ENCODE assay signal across 19 cellular contexts in genomic region chr1:114111731-114112661, GRCh38. TPM values are rescaled to one million over a fixed set of nuclear protein-coding genes. Genes with fewer than 3 reads are reported as not detected.
DNase-seq lines count a peak whose midpoint lies in the region; ATAC-seq, FAIRE-seq and TF ChIP-seq lines count a peak whose summit lies in the region.
"Had no signal": no experiment of that assay in that cellular context is flagged by ENCODE, and none has a peak within 500 bp of the region (broad histone marks: within the 10 kb centered on the region; RNA-seq: fewer than 3 reads in every experiment).

No MANE protein-coding gene starts in this region.

- no peak overlapping the region for H4K8ac ChIP-seq in mesenchymal stem cell (ENCODE audit: low read length)

- no peaks in the 10 kb centered on the region for H3K36me3 Mint-ChIP-seq in naive thymus-derived CD8-positive, alpha-beta T cell
- H3K36me3 Mint-ChIP-seq: CD4-positive, alpha-beta memory T cell had no signal

- H3K4me3 Mint-ChIP-seq in naive thymus-derived CD8-positive, alpha-beta T cell, result no peak overlapping the region
- H3K4me3 Mint-ChIP-seq: CD4-positive, alpha-beta memory T cell had no signal

- no peak overlapping the region for H3K18ac ChIP-seq in mesenchymal stem cell (ENCODE audit: low read depth in 1 of 2, low read length in 2 of 2)

- CTCF ChIA-PET in A549 (lab: Yijun Ruan, JAX) (interaction anchor here (1.5 kb wide), 1 partner anchor 16 kb away, joined by 3 read pairs; no protein-coding TSS in a partner anchor), GM10248 (lab: Yijun Ruan, JAX) (no interaction called here)

- WGBS in A549 (ENCODE audit: missing lambda C conversion rate), result 45% methylated on average over 13 of the region's 24 CpGs
- 75% methylated on average over 24 of the region's 24 CpGs for WGBS in mesenchymal stem cell

- H3K9me3 Mint-ChIP-seq in naive thymus-derived CD8-positive, alpha-beta T cell, result no peaks in the 10 kb centered on the region
- H3K9me3 Mint-ChIP-seq: CD4-positive, alpha-beta memory T cell had no signal

- no peak overlapping the region for H3K4ac ChIP-seq in mesenchymal stem cell (ENCODE audit: low read depth in 1 of 2, low read length in 2 of 2)

- TF ChIP-seq CTCF in A549 (IDR thresholded peaks at IDR 0.05), result no peak
- TF ChIP-seq CTCF in GM10248 (IDR thresholded peaks at IDR 0.05; ENCODE audit: control extremely low read depth, extremely low read depth, low read depth, missing control alignments), result no peak

- H3K23ac ChIP-seq in mesenchymal stem cell (ENCODE audit: low read length in 2 of 2), result no peak overlapping the region

- peaks cover 0 to 1% (median 0%) of the 10 kb centered on the region in 5 donors for H3K27me3 Mint-ChIP-seq in naive thymus-derived CD8-positive, alpha-beta T cell

- no peak overlapping the region for H2BK15ac ChIP-seq in mesenchymal stem cell (ENCODE audit: low read depth, poor library complexity, severe bottlenecking)

- peaks cover 16 to 48% of the 10 kb centered on the region in 2 experiments for H3K27me3 ChIP-seq in mesenchymal stem cell (ENCODE audit: control insufficient read depth in 1 of 2, insufficient read depth in 1 of 2, low read length in 2 of 2)

- no peak overlapping the region for H2AFZ ChIP-seq in mesenchymal stem cell (ENCODE audit: low read depth, low read length)

- H3K4me1 ChIP-seq in A549 (peaks cover 21% of the 10 kb centered on the region), mesenchymal stem cell (ENCODE audit: control insufficient read depth, insufficient read depth, low read depth, low read length) (peaks cover 16% of the 10 kb centered on the region)

- H3K27ac Mint-ChIP-seq in naive thymus-derived CD8-positive, alpha-beta T cell, result no peak overlapping the region

- POLR2A ChIA-PET in A549 (lab: Yijun Ruan, JAX) (no interaction called here), GM10248 (lab: Yijun Ruan, JAX) (no interaction called here)
- POLR2A ChIA-PET in naive thymus-derived CD8-positive, alpha-beta T cell (lab: Charles Lee), result no interaction called here

- TF ChIP-seq RAD21 in A549 (conservative IDR thresholded peaks at IDR 0.05 in 1 of 2, IDR thresholded peaks at IDR 0.05 in 1 of 2), result no peak

- H3K4me1 Mint-ChIP-seq in naive thymus-derived CD8-positive, alpha-beta T cell, result peaks cover 6 to 16% (median 11%) of the 10 kb centered on the region in 4 donors

- no peak overlapping the region for H3K4me3 ChIP-seq in A549
- no peak overlapping the region for H3K4me3 ChIP-seq in mesenchymal stem cell (ENCODE audit: insufficient read depth in 1 of 2, low read depth in 1 of 2, low read length in 2 of 2)

- H3K4me2 ChIP-seq in A549 (peak overlapping the region; percentile 55), mesenchymal stem cell (ENCODE audit: low read length, poor library complexity, severe bottlenecking) (peak overlapping the region; percentile 19)

- peak; percentile 28 to 36; a peak in 4 of 6 replicates for ATAC-seq in A549
- no peak for ATAC-seq in GM18519 (IDR thresholded peaks at IDR 0.05; ENCODE audit: low FRiP score, unreplicated experiment)
- ATAC-seq in naive thymus-derived CD8-positive, alpha-beta T cell, result no peak
- no peak for ATAC-seq in GM18517 (IDR thresholded peaks at IDR 0.05; ENCODE audit: unreplicated experiment)
- ATAC-seq: Panc1, SK-N-SH treated with all-trans-retinoic acid at 6 μM for 48 hours had no signal

- H3K14ac ChIP-seq in mesenchymal stem cell (ENCODE audit: low read length in 2 of 2), result no peak overlapping the region

- H3K36me3 ChIP-seq in mesenchymal stem cell (ENCODE audit: control insufficient read depth in 1 of 2, insufficient read depth in 2 of 2, low read depth in 1 of 2, low read length in 2 of 2), result no peaks in the 10 kb centered on the region

- TF ChIP-seq EP300 in A549 (IDR thresholded peaks at IDR 0.05), result no peak

- H3K27ac ChIP-seq in A549, result peak overlapping the region; percentile 58 to 82; a peak in 5 of 6 replicates
- H3K27ac ChIP-seq in mesenchymal stem cell (ENCODE audit: low read length, poor library complexity, severe bottlenecking), result no peak overlapping the region

- H2BK120ac ChIP-seq in mesenchymal stem cell (ENCODE audit: low read depth, low read length), result no peak overlapping the region

- no peak overlapping the region for H2BK12ac ChIP-seq in mesenchymal stem cell (ENCODE audit: low read length in 2 of 2)

- H3K9me3 ChIP-seq in A549, result no peaks in the 10 kb centered on the region
- no peaks in the 10 kb centered on the region for H3K9me3 ChIP-seq in mesenchymal stem cell (ENCODE audit: control insufficient read depth, low read length)

- no peak for FAIRE-seq in A549 (lab: Jason Lieb, UNC)
- FAIRE-seq: D721Med had no signal

- no peaks in the 10 kb centered on the region for H3K79me1 ChIP-seq in mesenchymal stem cell (replicated peaks; ENCODE audit: low read length, poor library complexity, severe bottlenecking)

- no peak overlapping the region for H2BK5ac ChIP-seq in mesenchymal stem cell (ENCODE audit: low read depth, low read length, poor library complexity, severe bottlenecking)

- H3K9ac ChIP-seq in mesenchymal stem cell (ENCODE audit: low read length), result no peak overlapping the region

- H4K91ac ChIP-seq in mesenchymal stem cell (ENCODE audit: low read length), result no peak overlapping the region

- DNase-seq in A549 (ENCODE audit: low read depth in 1 of 2, low spot score in 1 of 2) (peak; percentile 15 to 41), DMS79 (lab: John Stamatoyannopoulos, UW) (peak; percentile 22), NCI-H69 (lab: John Stamatoyannopoulos, UW) (peak; percentile 10), mesenchymal stem cell (no peak), GM10248 (ENCODE audit: extremely low spot score) (no peak)
- no peak for DNase-seq in naive thymus-derived CD8-positive, alpha-beta T cell
- DNase-seq: AML-193; CD4-positive, alpha-beta memory T cell; H7; NCI-H1105 treated with DMSO at 0.1 percent for 48 hours; NCI-H1930; NCI-H2227 treated with DMSO at 0.1 percent for 48 hours; NCI-H774; Right ventricle myocardium superior had no signal

- no peak for TF ChIP-seq POLR2A in A549 (IDR thresholded peaks at IDR 0.05; ENCODE audit: low read length)

- no peak overlapping the region for H2AK5ac ChIP-seq in mesenchymal stem cell (ENCODE audit: low read length, severe bottlenecking)

TF ChIP-seq in A549, 52 proteins besides CTCF, POLR2A, EP300 and RAD21:
- TF ChIP-seq CBX2 (IDR thresholded peaks at IDR 0.05; ENCODE audit: borderline replicate concordance, low read depth) (no peak), NR3C1 (IDR thresholded peaks at IDR 0.05) (no peak), TFCP2L1 (CRISPR knock-in tag; IDR thresholded peaks at IDR 0.05) (no peak), JUNB (IDR thresholded peaks at IDR 0.05) (no peak), ZSCAN20 (CRISPR knock-in tag; IDR thresholded peaks at IDR 0.05) (no peak), NPAS2 (CRISPR knock-in tag; IDR thresholded peaks at IDR 0.05; ENCODE audit: borderline replicate concordance) (no peak), KDM1A (IDR thresholded peaks at IDR 0.05; ENCODE audit: low read depth) (no peak), PHF8 (IDR thresholded peaks at IDR 0.05; ENCODE audit: borderline replicate concordance, low read depth) (no peak), MAFK (IDR thresholded peaks at IDR 0.05; ENCODE audit: partially characterized antibody) (no peak), GATA3 (IDR thresholded peaks at IDR 0.05; ENCODE audit: borderline replicate concordance) (no peak), CHD4 (IDR thresholded peaks at IDR 0.05; ENCODE audit: borderline replicate concordance) (no peak), NFE2L2 (conservative IDR thresholded peaks at IDR 0.05; ENCODE audit: low read length) (no peak), MYC (IDR thresholded peaks at IDR 0.05; ENCODE audit: borderline replicate concordance, low read length) (no peak), ELK1 (IDR thresholded peaks at IDR 0.05; ENCODE audit: low read depth, low read length) (no peak), HOXA7 (CRISPR knock-in tag; IDR thresholded peaks at IDR 0.05) (no peak), SMC3 (IDR thresholded peaks at IDR 0.05) (no peak), RCOR1 (IDR thresholded peaks at IDR 0.05; ENCODE audit: low read depth, low read length) (no peak)
- TF ChIP-seq, protein P1, sequence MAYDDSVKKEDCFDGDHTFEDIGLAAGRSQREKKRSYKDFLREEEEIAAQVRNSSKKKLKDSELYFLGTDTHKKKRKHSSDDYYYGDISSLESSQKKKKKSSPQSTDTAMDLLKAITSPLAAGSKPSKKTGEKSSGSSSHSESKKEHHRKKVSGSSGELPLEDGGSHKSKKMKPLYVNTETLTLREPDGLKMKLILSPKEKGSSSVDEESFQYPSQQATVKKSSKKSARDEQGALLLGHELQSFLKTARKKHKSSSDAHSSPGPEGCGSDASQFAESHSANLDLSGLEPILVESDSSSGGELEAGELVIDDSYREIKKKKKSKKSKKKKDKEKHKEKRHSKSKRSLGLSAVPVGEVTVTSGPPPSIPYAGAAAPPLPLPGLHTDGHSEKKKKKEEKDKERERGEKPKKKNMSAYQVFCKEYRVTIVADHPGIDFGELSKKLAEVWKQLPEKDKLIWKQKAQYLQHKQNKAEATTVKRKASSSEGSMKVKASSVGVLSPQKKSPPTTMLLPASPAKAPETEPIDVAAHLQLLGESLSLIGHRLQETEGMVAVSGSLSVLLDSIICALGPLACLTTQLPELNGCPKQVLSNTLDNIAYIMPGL (CRISPR knock-in tag; IDR thresholded peaks at IDR 0.05; ENCODE audit: borderline replicate concordance), result no peak
TF ChIP-seq in A549: peak in this region for 0.

RNA-seq across cellular contexts. Expression of gene SYT6, which starts 41.7 kb away (rescaled TPM):
- polyA plus RNA-seq in A549 (2011; rRNA removed), result 0.57 and 0.70 TPM in 2 replicates
- 0.45 and 0.52 TPM in 2 replicates for polyA plus RNA-seq in A549 (2012; cell fraction: cytosol; rRNA removed)
- 0.46 and 0.83 TPM in 2 replicates for polyA plus RNA-seq in A549 (2012; cell fraction: nucleus; rRNA removed)
- 0.49 to 1.1 TPM (median 0.60 TPM) in 3 replicates for polyA plus RNA-seq in A549 (2017; fragmentation: RNase III; extraction: RNeasy Plus Mini Kit Qiagen cat#74134 plus additional on column Dnase treatment)
- 0.73 and 1.2 TPM in 2 replicates for polyA minus RNA-seq in A549 (2011; rRNA and poly(A)+ RNA removed)
- not detected for polyA plus RNA-seq in mesenchymal stem cell (2013, experiment 1 of 2)
- polyA plus RNA-seq in mesenchymal stem cell (2013, experiment 2 of 2), result not detected
- not detected for total RNA-seq in naive thymus-derived CD8-positive, alpha-beta T cell
- not detected for polyA plus RNA-seq in naive thymus-derived CD8-positive, alpha-beta T cell
- total RNA-seq: CD4-positive, alpha-beta memory T cell; Right ventricle myocardium superior had no signal
- polyA plus RNA-seq: CD4-positive, alpha-beta memory T cell had no signal

Comparison
In these comparisons a context has a peak if more than half of its experiments do, and no peak if none do; other contexts are left out.
1. ATAC-seq: peak in A549 (2 of 2); none in GM18519 (single experiment), naive thymus-derived CD8-positive, alpha-beta T cell (0 of 2) and GM18517 (single experiment).
2. DNase-seq: peak in A549 (2 of 2), DMS79 (single experiment) and NCI-H69 (single experiment); none in mesenchymal stem cell (single experiment), GM10248 (single experiment) and naive thymus-derived CD8-positive, alpha-beta T cell (0 of 10).